Comparison of ENCODE assay signal across 12 cellular contexts in the genomic region with DNA sequence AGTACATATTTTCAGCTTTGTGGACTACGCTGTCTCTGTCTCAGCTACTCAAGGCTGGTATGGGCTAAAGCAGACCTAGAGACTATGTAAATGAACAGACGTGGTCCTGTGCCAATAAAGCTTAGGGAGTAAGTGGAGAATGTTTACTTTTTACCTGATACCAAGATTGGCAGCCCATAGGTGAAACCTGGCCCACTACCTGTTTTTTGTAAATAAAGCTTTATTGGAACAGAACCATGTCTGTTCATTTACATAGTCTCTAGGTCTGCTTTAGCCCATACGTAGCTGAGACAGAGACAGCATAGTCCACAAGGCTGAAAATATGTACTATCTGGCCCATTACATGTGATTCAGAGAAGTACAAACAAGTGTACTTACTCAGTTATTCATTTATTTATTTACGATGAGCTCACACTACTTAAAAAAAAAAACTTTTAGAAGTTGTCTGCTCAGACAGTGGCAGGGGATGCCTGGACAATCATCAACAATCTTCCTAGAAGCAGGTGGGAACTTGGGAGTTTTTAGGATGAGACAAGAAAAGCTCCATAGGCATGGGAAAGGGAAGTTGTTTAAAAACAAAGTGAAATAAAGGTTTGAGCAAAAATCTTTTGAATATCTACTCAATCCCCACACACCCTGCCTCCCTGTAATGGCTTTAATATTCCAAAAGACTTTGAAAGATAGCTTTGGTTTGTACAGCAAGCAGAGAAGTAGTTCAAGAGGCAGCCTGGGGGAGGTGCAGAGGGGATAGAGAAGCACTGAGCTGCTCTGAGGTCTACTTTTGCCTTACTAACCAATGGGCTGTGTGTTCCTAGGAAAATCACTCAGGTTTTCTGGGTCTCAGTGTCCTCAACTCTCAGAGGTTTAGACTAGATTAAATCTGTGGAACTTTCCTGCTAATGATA.
A peak's percentile ranks its signal among the peaks of the same experiment; 100 is the strongest.
DNase-seq lines count a peak whose midpoint lies in the region; ATAC-seq and TF ChIP-seq lines count a peak whose summit lies in the region.
"Had no signal": no experiment of that assay in that cellular context is flagged by ENCODE, and none has a peak within 500 bp of the region (broad histone marks: within the 10 kb centered on the region; RNA-seq: fewer than 3 reads in every experiment).

No MANE protein-coding gene starts in this region.

- TF ChIP-seq CTCF in hepatocyte (IDR thresholded peaks at IDR 0.05; ENCODE audit: poor library complexity) (no peak), testis (IDR thresholded peaks at IDR 0.05) (no peak)

- H3K27ac ChIP-seq in hepatocyte (peak overlapping the region; percentile 94), testis (peak overlapping the region; percentile 16 to 29)

- ATAC-seq in activated CD8-positive, alpha-beta memory T cell treated with anti-CD3 and anti-CD28 coated beads, Interleukin-2, amount 10 ng/mL, durations not matched to agents 7 days and 5 days: no peak
- ATAC-seq in T-helper 17 cell: no peak
- ATAC-seq in HG02852 (IDR thresholded peaks at IDR 0.05; ENCODE audit: unreplicated experiment): no peak
- no peak for ATAC-seq in GM19023 (IDR thresholded peaks at IDR 0.05; ENCODE audit: unreplicated experiment)
- ATAC-seq: natural killer cell treated with Interleukin-12 subunit alpha and Interleukin-12 subunit beta and Interleukin-15 and Interleukin-18, amount 100 ng/mL, for 72 hours had no signal

- H3K36me3 ChIP-seq in hepatocyte (replicated peaks; ENCODE audit: insufficient read depth, low read depth) (no peaks in the 10 kb centered on the region), testis (ENCODE audit: low read depth, missing control alignments) (no peaks in the 10 kb centered on the region)

- no peak overlapping the region for H3K4me3 Mint-ChIP-seq in activated CD8-positive, alpha-beta memory T cell treated with anti-CD3 and anti-CD28 coated beads, Interleukin-2, amount 10 ng/mL, durations not matched to agents 7 days and 5 days
- H3K4me3 Mint-ChIP-seq in T-helper 17 cell: peak overlapping the region; percentile 39
- H3K4me3 Mint-ChIP-seq: natural killer cell treated with Interleukin-12 subunit alpha and Interleukin-12 subunit beta and Interleukin-15 and Interleukin-18, amount 100 ng/mL, for 72 hours had no signal

- H3K4me3 ChIP-seq in hepatocyte: no peak overlapping the region
- no peak overlapping the region for H3K4me3 ChIP-seq in testis

- intact Hi-C loops in testis (cut with DNase I; ENCODE audit: low total_unique reads): no loop called here

- H4K20me1 ChIP-seq in hepatocyte (ENCODE audit: insufficient read depth, poor library complexity, severe bottlenecking): no peaks in the 10 kb centered on the region

- no peak overlapping the region for H2AFZ ChIP-seq in hepatocyte

- H3K9me3 Mint-ChIP-seq in activated CD8-positive, alpha-beta memory T cell treated with anti-CD3 and anti-CD28 coated beads, Interleukin-2, amount 10 ng/mL, durations not matched to agents 7 days and 5 days (ENCODE audit: low read depth): no peaks in the 10 kb centered on the region
- H3K9me3 Mint-ChIP-seq: natural killer cell treated with Interleukin-12 subunit alpha and Interleukin-12 subunit beta and Interleukin-15 and Interleukin-18, amount 100 ng/mL, for 72 hours had no signal

- H3K79me2 ChIP-seq in hepatocyte: peaks cover 76% of the 10 kb centered on the region

- H3K27me3 Mint-ChIP-seq in activated CD8-positive, alpha-beta memory T cell treated with anti-CD3 and anti-CD28 coated beads, Interleukin-2, amount 10 ng/mL, durations not matched to agents 7 days and 5 days: no peaks in the 10 kb centered on the region
- no peaks in the 10 kb centered on the region for H3K27me3 Mint-ChIP-seq in T-helper 17 cell

- H3K36me3 Mint-ChIP-seq in activated CD8-positive, alpha-beta memory T cell treated with anti-CD3 and anti-CD28 coated beads, Interleukin-2, amount 10 ng/mL, durations not matched to agents 7 days and 5 days: peaks cover 15% of the 10 kb centered on the region
- peaks cover 6% of the 10 kb centered on the region for H3K36me3 Mint-ChIP-seq in T-helper 17 cell (ENCODE audit: low read depth)
- H3K36me3 Mint-ChIP-seq: natural killer cell treated with Interleukin-12 subunit alpha and Interleukin-12 subunit beta and Interleukin-15 and Interleukin-18, amount 100 ng/mL, for 72 hours had no signal

- no peaks in the 10 kb centered on the region for H3K9me2 ChIP-seq in hepatocyte (replicated peaks; ENCODE audit: insufficient read depth)

- CTCF ChIA-PET in activated CD8-positive, alpha-beta memory T cell treated with anti-CD3 and anti-CD28 coated beads, Interleukin-2, amount 10 ng/mL, durations not matched to agents 7 days and 5 days (lab: Charles Lee): interaction anchor here (1.0 to 2.8 kb wide), 6 partner anchors 8 to 47 kb away, joined by 3 to 14 read pairs (median 6); no protein-coding TSS in a partner anchor

- H3K9me3 ChIP-seq in T-helper 17 cell (ENCODE audit: control insufficient read depth, low read length, poor library complexity, severe bottlenecking) (no peaks in the 10 kb centered on the region), hepatocyte (ENCODE audit: low read depth) (no peaks in the 10 kb centered on the region), testis (no peaks in the 10 kb centered on the region)

- 74% methylated on average over 4 of the region's 4 CpGs for WGBS in hepatocyte (ENCODE audit: low lambda C conversion rate, missing lambda C conversion rate)
- WGBS in testis, 2 donors: 72 to 74% methylated on average over 4 of the region's 4 CpGs

- TF ChIP-seq POLR2A in testis (IDR thresholded peaks at IDR 0.05): no peak

- no peak overlapping the region for H3K4me2 ChIP-seq in hepatocyte

- H3K27me3 ChIP-seq in hepatocyte (no peaks in the 10 kb centered on the region), testis (no peaks in the 10 kb centered on the region)

- H3K27ac Mint-ChIP-seq in activated CD8-positive, alpha-beta memory T cell treated with anti-CD3 and anti-CD28 coated beads, Interleukin-2, amount 10 ng/mL, durations not matched to agents 7 days and 5 days: peak overlapping the region; percentile 26
- H3K27ac Mint-ChIP-seq in T-helper 17 cell: no peak overlapping the region
- H3K27ac Mint-ChIP-seq: natural killer cell treated with Interleukin-12 subunit alpha and Interleukin-12 subunit beta and Interleukin-15 and Interleukin-18, amount 100 ng/mL, for 72 hours had no signal

- no peak for DNase-seq in activated CD8-positive, alpha-beta memory T cell treated with anti-CD3 and anti-CD28 coated beads, Interleukin-2, amount 10 ng/mL, durations not matched to agents 7 days and 5 days
- no peak for DNase-seq in activated CD8-positive, alpha-beta memory T cell treated with anti-CD3 and anti-CD28 coated beads, Interleukin-2, amount 50 U/mL, for 48 hours
- DNase-seq in T-helper 17 cell (no peak), hepatocyte (ENCODE audit: low spot score) (no peak), testis (no peak), amygdala (lab: John Stamatoyannopoulos, UW) (no peak)
- DNase-seq: NCI-H1930; SIG-M5; stimulated activated CD4-positive, alpha-beta T cell treated with anti-CD3 and anti-CD28 coated beads, Interleukin-2, amount 100 ng/mL, for 24 hours had no signal

- H3K4me1 ChIP-seq in hepatocyte (ENCODE audit: insufficient read depth) (peaks cover 34% of the 10 kb centered on the region), testis (no peaks in the 10 kb centered on the region)

- peaks cover 60% of the 10 kb centered on the region for H3K4me1 Mint-ChIP-seq in activated CD8-positive, alpha-beta memory T cell treated with anti-CD3 and anti-CD28 coated beads, Interleukin-2, amount 10 ng/mL, durations not matched to agents 7 days and 5 days
- H3K4me1 Mint-ChIP-seq in T-helper 17 cell: peaks cover 76% of the 10 kb centered on the region
